8 cellular contexts compared by ENCODE assay signal in genomic region chr5:159331099-159331973, GRCh38. TPM values are rescaled to one million over a fixed set of nuclear protein-coding genes. Genes with fewer than 3 reads are reported as not detected.
A peak's percentile ranks its signal among the peaks of the same experiment; 100 is the strongest.
DNase-seq lines count a peak whose midpoint lies in the region; ATAC-seq and TF ChIP-seq lines count a peak whose summit lies in the region.

No MANE protein-coding gene starts in this region.

- no peak for TF ChIP-seq EP300 in esophagus muscularis mucosa (IDR thresholded peaks at IDR 0.05)

- ATAC-seq in HG02798 (IDR thresholded peaks at IDR 0.05; ENCODE audit: poor library complexity, unreplicated experiment): peak; percentile 67
- ATAC-seq in natural killer cell: peak; percentile 86 to 98 (median 97)

- no peaks in the 10 kb centered on the region for H3K36me3 Mint-ChIP-seq in natural killer cell
- no peaks in the 10 kb centered on the region for H3K36me3 Mint-ChIP-seq in stimulated activated naive CD8-positive, alpha-beta T cell treated with anti-CD3 and anti-CD28 coated beads, Interleukin-15, Interleukin-2, amounts not matched to agents 100 ng/mL and 50 ng/mL, for 24 hours (ENCODE audit: low read depth)

- peak overlapping the region; percentile 42 to 60 (median 46) for H3K4me3 ChIP-seq in esophagus muscularis mucosa

- H3K27me3 ChIP-seq in esophagus muscularis mucosa: peaks cover 0 to 44% (median 6%) of the 10 kb centered on the region in 4 donors

- WGBS in esophagus muscularis mucosa: 17% methylated on average over 19 of the region's 50 CpGs

- TF ChIP-seq POLR2A in esophagus muscularis mucosa (IDR thresholded peaks at IDR 0.05; ENCODE audit: low read depth): no peak

- intact Hi-C loops in esophagus muscularis mucosa (cut with DNase I): no loop called here
- intact Hi-C loops in natural killer cell (cut with micrococcal nuclease): loop anchor here (1.0 to 10.0 kb wide), 3 partner anchors 443 to 636 kb away; partner anchors contain the start of gene ADRA1B

- peak overlapping the region in 1 of 2 donors; percentile 70 for H3K27ac Mint-ChIP-seq in natural killer cell
- no peak overlapping the region for H3K27ac Mint-ChIP-seq in stimulated activated naive CD8-positive, alpha-beta T cell treated with anti-CD3 and anti-CD28 coated beads, Interleukin-15, Interleukin-2, amounts not matched to agents 100 ng/mL and 50 ng/mL, for 24 hours

- H3K4me1 ChIP-seq in esophagus muscularis mucosa: peaks cover 4 to 11% (median 9%) of the 10 kb centered on the region in 4 donors

- H3K9me3 Mint-ChIP-seq in natural killer cell: no peaks in the 10 kb centered on the region
- H3K9me3 Mint-ChIP-seq in stimulated activated naive CD8-positive, alpha-beta T cell treated with anti-CD3 and anti-CD28 coated beads, Interleukin-15, Interleukin-2, amounts not matched to agents 100 ng/mL and 50 ng/mL, for 24 hours: no peaks in the 10 kb centered on the region

- H3K27ac ChIP-seq in esophagus muscularis mucosa (replicated peaks in 1 of 4): no peak overlapping the region

- H3K4me1 Mint-ChIP-seq in natural killer cell: peaks cover under 1 to 23% of the 10 kb centered on the region in 2 donors
- H3K4me1 Mint-ChIP-seq in stimulated activated naive CD8-positive, alpha-beta T cell treated with anti-CD3 and anti-CD28 coated beads, Interleukin-15, Interleukin-2, amounts not matched to agents 100 ng/mL and 50 ng/mL, for 24 hours (ENCODE audit: low read depth): peaks cover 33% of the 10 kb centered on the region

- peak overlapping the region; percentile 70 for H3K4me3 Mint-ChIP-seq in natural killer cell
- H3K4me3 Mint-ChIP-seq in stimulated activated naive CD8-positive, alpha-beta T cell treated with anti-CD3 and anti-CD28 coated beads, Interleukin-15, Interleukin-2, amounts not matched to agents 100 ng/mL and 50 ng/mL, for 24 hours: peak overlapping the region; percentile 67

- H3K9me3 ChIP-seq in esophagus muscularis mucosa: no peaks in the 10 kb centered on the region

- no peaks in the 10 kb centered on the region for H3K36me3 ChIP-seq in esophagus muscularis mucosa

- DNase-seq in DMS 273 (lab: John Stamatoyannopoulos, UW; ENCODE audit: unreplicated experiment) (peak; percentile 79), DMS 273 treated with DMSO at 0.1 percent for 48 hours (lab: John Stamatoyannopoulos, UW) (no peak), NOMO-1 treated with dmso at 0.1 percent for 144 hours (lab: John Stamatoyannopoulos, UW; ENCODE audit: unreplicated experiment) (peak; percentile 19), activated T-cell treated with anti-CD3 and anti-CD28 coated beads for 1 hour (ENCODE audit: low read depth) (peak; percentile 67), esophagus muscularis mucosa (ENCODE audit: extremely low spot score) (no peak), natural killer cell (peak; percentile 76)

- H3K27me3 Mint-ChIP-seq in natural killer cell (ENCODE audit: low read depth in 2 of 2): peaks cover 5 to 6% of the 10 kb centered on the region in 2 donors
- peaks cover 14% of the 10 kb centered on the region for H3K27me3 Mint-ChIP-seq in stimulated activated naive CD8-positive, alpha-beta T cell treated with anti-CD3 and anti-CD28 coated beads, Interleukin-15, Interleukin-2, amounts not matched to agents 100 ng/mL and 50 ng/mL, for 24 hours

- peak; percentile 45 to 65 (median 48) for TF ChIP-seq CTCF in esophagus muscularis mucosa (IDR thresholded peaks at IDR 0.05)
- peak; percentile 89 for TF ChIP-seq CTCF in natural killer cell (IDR thresholded peaks at IDR 0.05)

RNA-seq across cellular contexts. Expression of gene IL12B, which starts 1.0 kb away (rescaled TPM):
- under 1 TPM in 1 of 4 donors, not detected in 3; 0.17 TPM for total RNA-seq in esophagus muscularis mucosa
- total RNA-seq in natural killer cell: not detected

Comparison
In these comparisons a context has a peak if more than half of its experiments do, and no peak if none do; other contexts are left out.
1. DNase-seq: peak in DMS 273 (single experiment), NOMO-1 treated with dmso at 0.1 percent for 144 hours (single experiment), activated T-cell treated with anti-CD3 and anti-CD28 coated beads for 1 hour (single experiment) and natural killer cell (single experiment); none in DMS 273 treated with DMSO at 0.1 percent for 48 hours (single experiment) and esophagus muscularis mucosa (single experiment).